Comparison of ENCODE assay signal across 15 cellular contexts in the genomic region with DNA sequence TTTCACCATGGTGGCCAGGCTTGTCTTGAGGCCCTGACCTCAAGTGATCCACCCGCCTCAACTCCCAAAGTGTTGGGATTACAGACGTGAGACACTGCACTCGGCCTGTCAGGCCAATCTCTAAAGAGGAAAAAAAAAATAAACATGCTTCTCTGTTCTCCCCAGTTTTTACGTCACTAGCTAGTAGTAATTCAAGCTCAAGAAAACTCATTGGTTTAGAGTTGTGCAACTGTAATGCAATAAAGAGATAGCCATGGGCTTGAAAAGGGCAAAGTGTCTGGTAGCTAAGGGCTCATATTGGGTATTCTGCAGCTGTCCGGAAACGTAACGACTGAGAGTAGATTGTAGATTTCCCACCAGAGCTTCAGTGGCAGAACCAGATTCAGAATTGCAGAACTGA.
DNase-seq lines count a peak whose midpoint lies in the region; ATAC-seq and TF ChIP-seq lines count a peak whose summit lies in the region.
"Had no signal": no experiment of that assay in that cellular context is flagged by ENCODE, and none has a peak within 500 bp of the region (broad histone marks: within the 10 kb centered on the region; RNA-seq: fewer than 3 reads in every experiment).

No MANE protein-coding gene starts in this region.

- no peaks in the 10 kb centered on the region for H4K20me1 ChIP-seq in PC-9 (ENCODE audit: insufficient read depth)
- H4K20me1 ChIP-seq: BLaER1 treated with 17β-estradiol and CSF1 and Interleukin-3, amounts not matched to agents 10 nM and 100 nM had no signal

- CTCF ChIA-PET in PC-9 (lab: Charles Lee) = no interaction called here

- BruUV-seq in PC-9 (replicated peaks; lab: Mats Ljungman, UMichigan) = TSS peak; percentile 66

- no peaks in the 10 kb centered on the region for H3K27me3 ChIP-seq in BE2C
- H3K27me3 ChIP-seq in PC-9 (ENCODE audit: insufficient read depth, low read depth) = no peaks in the 10 kb centered on the region
- H3K27me3 ChIP-seq: BLaER1 treated with 17β-estradiol and CSF1 and Interleukin-3, amounts not matched to agents 10 nM and 100 nM had no signal

- DNase-seq in BE2C (peak; percentile 36), H4 (ENCODE audit: low spot score) (peak; percentile 73), PC-9 (no peak), left lobe of liver (ENCODE audit: low spot score) (no peak), GDM1 (lab: John Stamatoyannopoulos, UW) (no peak), immature natural killer cell (no peak)
- DNase-seq: 8988T; AML-193; CD4-positive, CD25-positive, alpha-beta regulatory T cell; DMS153; DMS79 treated with DMSO at 0.1 percent for 48 hours; H7 had no signal

- no peak overlapping the region for H3K27ac Mint-ChIP-seq in immature natural killer cell
- H3K27ac Mint-ChIP-seq: CD4-positive, CD25-positive, alpha-beta regulatory T cell had no signal

- H2AFZ ChIP-seq in PC-9 = no peak overlapping the region

- no peak for TF ChIP-seq CTCF in BE2C (IDR thresholded peaks at IDR 0.05; ENCODE audit: low read depth, low read length)
- TF ChIP-seq CTCF in PC-9 (conservative IDR thresholded peaks at IDR 0.05) = no peak

- H3K27ac ChIP-seq in PC-9 = no peak overlapping the region
- H3K27ac ChIP-seq: BLaER1 treated with 17β-estradiol and CSF1 and Interleukin-3, amounts not matched to agents 10 nM and 100 nM had no signal

- H3K4me1 ChIP-seq in BE2C (peaks cover 6% of the 10 kb centered on the region; the same call in 1 of the 2 replicates), PC-9 (replicated peaks; ENCODE audit: insufficient read depth) (peaks cover 5% of the 10 kb centered on the region; the same call in 1 of the 2 replicates)
- H3K4me1 ChIP-seq: BLaER1 treated with 17β-estradiol and CSF1 and Interleukin-3, amounts not matched to agents 10 nM and 100 nM had no signal

- H3K9me2 ChIP-seq in PC-9 (ENCODE audit: insufficient read depth) = no peaks in the 10 kb centered on the region

- peaks cover 0 to 4% (median 0%) of the 10 kb centered on the region in 3 donors for H3K27me3 Mint-ChIP-seq in immature natural killer cell (ENCODE audit: low read depth in 3 of 3)
- H3K27me3 Mint-ChIP-seq: CD4-positive, CD25-positive, alpha-beta regulatory T cell had no signal

- ATAC-seq in left lobe of liver (peak; percentile 82), GM21390 (IDR thresholded peaks at IDR 0.05; ENCODE audit: unreplicated experiment) (no peak), GM19463 (IDR thresholded peaks at IDR 0.05; ENCODE audit: unreplicated experiment) (no peak)

- no peaks in the 10 kb centered on the region for H3K4me1 Mint-ChIP-seq in immature natural killer cell
- H3K4me1 Mint-ChIP-seq: CD4-positive, CD25-positive, alpha-beta regulatory T cell had no signal

- H3K9me3 ChIP-seq in BE2C (no peaks in the 10 kb centered on the region), PC-9 (ENCODE audit: insufficient read depth, low read depth) (peaks cover 4% of the 10 kb centered on the region; the same call in 1 of the 2 replicates)
- H3K9me3 ChIP-seq: BLaER1 treated with 17β-estradiol and CSF1 and Interleukin-3, amounts not matched to agents 10 nM and 100 nM had no signal

- no peaks in the 10 kb centered on the region for H3K36me3 Mint-ChIP-seq in immature natural killer cell
- H3K36me3 Mint-ChIP-seq: CD4-positive, CD25-positive, alpha-beta regulatory T cell had no signal

- H3K4me2 ChIP-seq in PC-9 = no peak overlapping the region
- H3K4me2 ChIP-seq: BLaER1 treated with 17β-estradiol and CSF1 and Interleukin-3, amounts not matched to agents 10 nM and 100 nM had no signal

- H3K4me3 ChIP-seq in BE2C (ENCODE audit: low read depth, low read length) (no peak overlapping the region), PC-9 (no peak overlapping the region)
- H3K4me3 ChIP-seq: BLaER1 treated with 17β-estradiol and CSF1 and Interleukin-3, amounts not matched to agents 10 nM and 100 nM had no signal

- intact Hi-C loops in PC-9 (cut with micrococcal nuclease; ENCODE audit: unreplicated experiment) = no loop called here

- no peaks in the 10 kb centered on the region for H3K36me3 ChIP-seq in BE2C
- no peaks in the 10 kb centered on the region for H3K36me3 ChIP-seq in PC-9 (ENCODE audit: low read depth)
- H3K36me3 ChIP-seq: BLaER1 treated with 17β-estradiol and CSF1 and Interleukin-3, amounts not matched to agents 10 nM and 100 nM had no signal

- no peaks in the 10 kb centered on the region for H3F3A ChIP-seq in PC-9 (ENCODE audit: insufficient read depth, low read depth)

- no peak overlapping the region for H3K4me3 Mint-ChIP-seq in immature natural killer cell
- H3K4me3 Mint-ChIP-seq: CD4-positive, CD25-positive, alpha-beta regulatory T cell had no signal

- H3K79me2 ChIP-seq in PC-9 (ENCODE audit: low read depth) = no peaks in the 10 kb centered on the region

- POLR2A ChIA-PET in PC-9 (lab: Charles Lee; ENCODE audit: unreplicated experiment) = interaction anchor here (0.7 kb wide), 1 partner anchor 110 kb away, joined by 5 read pairs; no protein-coding TSS in a partner anchor

- H3K9me3 Mint-ChIP-seq in immature natural killer cell = peaks cover 0 to 15% (median under 1%) of the 10 kb centered on the region in 6 donors
- H3K9me3 Mint-ChIP-seq: CD4-positive, CD25-positive, alpha-beta regulatory T cell had no signal

Comparison
In these comparisons a context has a peak if more than half of its experiments do, and no peak if none do; other contexts are left out.
1. DNase-seq: peak in BE2C (single experiment) and H4 (single experiment); none in PC-9 (0 of 2), left lobe of liver (single experiment), GDM1 (single experiment) and immature natural killer cell (0 of 3).